Comparison of ENCODE assay signal across 8 cellular contexts in genomic region chr20:5950271-5951031, GRCh38. TPM values are rescaled to one million over a fixed set of nuclear protein-coding genes. Genes with fewer than 3 reads are reported as not detected.
DNase-seq lines count a peak whose midpoint lies in the region; ATAC-seq and TF ChIP-seq lines count a peak whose summit lies in the region.

TSS of gene MCM8 (plus strand) at chr20:5950652. CDS start at chr20:5952016, 1,364 bp downstream.
A gene with protein sequence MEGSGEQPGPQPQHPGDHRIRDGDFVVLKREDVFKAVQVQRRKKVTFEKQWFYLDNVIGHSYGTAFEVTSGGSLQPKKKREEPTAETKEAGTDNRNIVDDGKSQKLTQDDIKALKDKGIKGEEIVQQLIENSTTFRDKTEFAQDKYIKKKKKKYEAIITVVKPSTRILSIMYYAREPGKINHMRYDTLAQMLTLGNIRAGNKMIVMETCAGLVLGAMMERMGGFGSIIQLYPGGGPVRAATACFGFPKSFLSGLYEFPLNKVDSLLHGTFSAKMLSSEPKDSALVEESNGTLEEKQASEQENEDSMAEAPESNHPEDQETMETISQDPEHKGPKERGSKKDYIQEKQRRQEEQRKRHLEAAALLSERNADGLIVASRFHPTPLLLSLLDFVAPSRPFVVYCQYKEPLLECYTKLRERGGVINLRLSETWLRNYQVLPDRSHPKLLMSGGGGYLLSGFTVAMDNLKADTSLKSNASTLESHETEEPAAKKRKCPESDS (minus strand): TSS chr20:5950533. CDS start chr20:5950405, 128 bp downstream.

- TF ChIP-seq POLR2A in GM15510 (IDR thresholded peaks at IDR 0.05; ENCODE audit: borderline replicate concordance, extremely low read depth, insufficient read length) (peak; percentile 81), adrenal gland (IDR thresholded peaks at IDR 0.05) (peak in 1 of 2 donors; percentile 73)

- WGBS in adrenal gland, 4 donors = 0 to 1% (median 0%) methylated on average over 26 to 61 of the region's 61 CpGs
- 1% methylated on average over 61 of the region's 61 CpGs for WGBS in heart right ventricle, 2 donors

- H3K4me3 ChIP-seq in adrenal gland (peak within 1 kb of the TSS; percentile 34 to 90 (median 74)), heart right ventricle (peak within 1 kb of the TSS; percentile 69 to 98 (median 84)), upper lobe of right lung (peak within 1 kb of the TSS; percentile 84)

- H3K27me3 ChIP-seq in adrenal gland (no peaks in the 10 kb centered on the region), heart right ventricle (no peaks in the 10 kb centered on the region), upper lobe of right lung (no peaks in the 10 kb centered on the region)

- DNase-seq in NCI-H146 treated with DMSO at 0.1 percent for 48 hours (lab: John Stamatoyannopoulos, UW; ENCODE audit: unreplicated experiment) (peak; percentile 96), T-helper 1 cell (peak; percentile 92 to 97 (median 93)), adrenal gland (peak; percentile 94 to 99 (median 97)), heart right ventricle (peak; percentile 95), posterior cingulate gyrus (peak; percentile 92 to 99 (median 94)), upper lobe of right lung (peak; percentile 99)

- H3K9me3 ChIP-seq in adrenal gland (replicated peaks in 1 of 3) = no peaks in the 10 kb centered on the region
- no peaks in the 10 kb centered on the region for H3K9me3 ChIP-seq in heart right ventricle
- H3K9me3 ChIP-seq in upper lobe of right lung = no peaks in the 10 kb centered on the region

- H3K36me3 ChIP-seq in adrenal gland (replicated peaks in 1 of 2) (peaks cover 0 to 28% of the 10 kb centered on the region in 2 donors), heart right ventricle (peaks cover 0 to 62% (median 22%) of the 10 kb centered on the region in 9 donors), upper lobe of right lung (peaks cover 11% of the 10 kb centered on the region)

- intact Hi-C loops in adrenal gland (cut with DNase I) = loop anchor here in 1 of 2 donors (10.0 kb wide), 1 partner anchor 124 kb away; no protein-coding TSS in a partner anchor
- intact Hi-C loops in heart right ventricle (cut with DNase I) = loop anchor here in 6 of 10 donors (2.0 to 10.0 kb wide), 6 partner anchors 122 to 396 kb away; no protein-coding TSS in a partner anchor
- intact Hi-C loops in posterior cingulate gyrus (cut with DNase I) = no loop called here
- intact Hi-C loops in upper lobe of right lung (cut with DNase I) = no loop called here

- peak within 1 kb of the TSS; percentile 62 to 82 (median 76) for H3K27ac ChIP-seq in adrenal gland
- H3K27ac ChIP-seq in heart right ventricle = peak within 1 kb of the TSS in 9 of 10 donors; percentile 59 to 87 (median 77)
- H3K27ac ChIP-seq in upper lobe of right lung = peak within 1 kb of the TSS; percentile 74

- H3K4me1 ChIP-seq in adrenal gland (replicated peaks in 1 of 2) (peaks cover 7 to 23% of the 10 kb centered on the region in 2 donors), heart right ventricle (peaks cover 0 to 37% (median 19%) of the 10 kb centered on the region in 9 donors), upper lobe of right lung (peaks cover 16% of the 10 kb centered on the region)

- ATAC-seq in HG02884 (IDR thresholded peaks at IDR 0.05; ENCODE audit: unreplicated experiment) (peak; percentile 99), heart right ventricle (peak; percentile 100), upper lobe of right lung (peak; percentile 100)

- TF ChIP-seq CTCF in adrenal gland (IDR thresholded peaks at IDR 0.05) (no peak), heart right ventricle (IDR thresholded peaks at IDR 0.05) (peak in 1 of 9 donors; percentile 8), upper lobe of right lung (IDR thresholded peaks at IDR 0.05) (no peak)

RNA-seq across cellular contexts. Expression of gene MCM8, which starts in this region (rescaled TPM):
- 1 to 10 TPM; 1.8 to 9.3 (median 5.8) TPM for total RNA-seq in adrenal gland
- 1 to 10 TPM; 1.9 to 4.5 (median 2.6) TPM for polyA plus RNA-seq in adrenal gland
- 1 to 10 TPM; 6.1 to 8.9 (median 6.4) TPM for total RNA-seq in heart right ventricle
- polyA plus RNA-seq in heart right ventricle = 1 to 10 TPM; 2.0 to 2.7 TPM
- 5.2 TPM for total RNA-seq in upper lobe of right lung

RNA-seq across cellular contexts. Expression of the second gene that starts in this region (rescaled TPM):
- 10 to 100 TPM in 7 of 8 donors, 1 to 10 TPM in 1; 8.9 to 18.8 (median 15.1) TPM for total RNA-seq in adrenal gland
- 10 to 100 TPM; 12.5 to 32.0 (median 15.0) TPM for polyA plus RNA-seq in adrenal gland
- total RNA-seq in heart right ventricle = 10 to 100 TPM in 3 of 10 donors, 1 to 10 TPM in 7; 7.6 to 12.8 (median 9.2) TPM
- 1 to 10 TPM; 3.7 to 9.4 TPM for polyA plus RNA-seq in heart right ventricle
- total RNA-seq in upper lobe of right lung = 8.5 TPM

Comparison
In these comparisons a context has a peak if more than half of its experiments do, and no peak if none do; other contexts are left out.
1. Peak in every context shown above with its lines: DNase-seq, ATAC-seq, H3K4me3 ChIP-seq and H3K27ac ChIP-seq.
2. intact Hi-C loops: an anchor here in heart right ventricle (2.0 to 10.0 kb wide); none called in posterior cingulate gyrus and upper lobe of right lung.